Comparison of ENCODE assay signal across 8 cellular contexts in genomic region chr6:5175195-5175594, GRCh38.
DNase-seq lines count a peak whose midpoint lies in the region; ATAC-seq, FAIRE-seq and TF ChIP-seq lines count a peak whose summit lies in the region.

No MANE protein-coding gene starts in this region.

- WGBS in small intestine, 3 donors = 66 to 77% (median 67%) methylated on average over 4 of the region's 4 CpGs
- WGBS in upper lobe of left lung, 2 donors = 51 to 55% methylated on average over 4 of the region's 4 CpGs

- TF ChIP-seq CTCF in BE2C (IDR thresholded peaks at IDR 0.05; ENCODE audit: low read depth, low read length) = peak; percentile 45
- peak; percentile 67 for TF ChIP-seq CTCF in GM12874 (IDR thresholded peaks at IDR 0.05; ENCODE audit: insufficient read depth, low read depth, low read length)
- TF ChIP-seq CTCF in upper lobe of left lung (IDR thresholded peaks at IDR 0.05) = peak in 1 of 6 experiments; percentile 9

- no peak for FAIRE-seq in small intestine (lab: Jason Lieb, UNC)

- ATAC-seq in HG02852 (IDR thresholded peaks at IDR 0.05; ENCODE audit: unreplicated experiment) (no peak), upper lobe of left lung (ENCODE audit: low FRiP score in 2 of 2) (no peak)

- no peak for TF ChIP-seq POLR2A in upper lobe of left lung (IDR thresholded peaks at IDR 0.05)

- DNase-seq in BE2C = no peak
- DNase-seq in activated CD4-positive, alpha-beta T cell treated with anti-CD3 and anti-CD28 coated beads, Interleukin-2, amount 50 U/mL, for 48 hours = peak; percentile 11 to 28
- peak; percentile 67 for DNase-seq in islet precursor cell
- DNase-seq in small intestine = no peak
- no peak for DNase-seq in upper lobe of left lung
- no peak for DNase-seq in stimulated activated CD4-positive, alpha-beta T cell treated with anti-CD3 and anti-CD28 coated beads, Interleukin-4, amount 100 ng/mL, for 24 hours

- H3K27me3 ChIP-seq in BE2C (no peaks in the 10 kb centered on the region), small intestine (ENCODE audit: control insufficient read depth in 2 of 2, insufficient read depth in 2 of 2, low read length in 2 of 2) (no peaks in the 10 kb centered on the region), upper lobe of left lung (no peaks in the 10 kb centered on the region)

- H3K4me3 ChIP-seq in BE2C (ENCODE audit: low read depth, low read length) = no peak overlapping the region
- no peak overlapping the region for H3K4me3 ChIP-seq in small intestine (ENCODE audit: low read depth in 1 of 2, low read length in 2 of 2)
- no peak overlapping the region for H3K4me3 ChIP-seq in upper lobe of left lung

- H3K4me1 ChIP-seq in BE2C = no peaks in the 10 kb centered on the region
- no peaks in the 10 kb centered on the region for H3K4me1 ChIP-seq in small intestine (ENCODE audit: control insufficient read depth in 2 of 2, insufficient read depth in 1 of 2, low read depth in 1 of 2, low read length in 1 of 2)
- H3K4me1 ChIP-seq in upper lobe of left lung = peaks cover 0 to 28% (median 12%) of the 10 kb centered on the region in 4 donors

- TF ChIP-seq EP300 in upper lobe of left lung (IDR thresholded peaks at IDR 0.05) = no peak

- H3K9me3 ChIP-seq in BE2C (no peaks in the 10 kb centered on the region), small intestine (ENCODE audit: control insufficient read depth, low read depth) (no peaks in the 10 kb centered on the region), upper lobe of left lung (no peaks in the 10 kb centered on the region)

- H3K36me3 ChIP-seq in BE2C (no peaks in the 10 kb centered on the region), small intestine (ENCODE audit: control insufficient read depth in 2 of 2, insufficient read depth in 2 of 2, low read length in 2 of 2) (no peaks in the 10 kb centered on the region), upper lobe of left lung (no peaks in the 10 kb centered on the region)

- H3K27ac ChIP-seq in small intestine (ENCODE audit: low read depth in 1 of 2, low read length in 1 of 2) (peak overlapping the region in 1 of 2 donors; percentile 62), upper lobe of left lung (peak overlapping the region in 2 of 4 donors; percentile 22 to 53)

Comparison
In these comparisons a context has a peak if more than half of its experiments do, and no peak if none do; other contexts are left out.
1. DNase-seq: peak in activated CD4-positive, alpha-beta T cell treated with anti-CD3 and anti-CD28 coated beads, Interleukin-2, amount 50 U/mL, for 48 hours (2 of 2) and islet precursor cell (single experiment); none in BE2C (single experiment), small intestine (single experiment), upper lobe of left lung (0 of 2) and stimulated activated CD4-positive, alpha-beta T cell treated with anti-CD3 and anti-CD28 coated beads, Interleukin-4, amount 100 ng/mL, for 24 hours (single experiment).